In the genomic region with DNA sequence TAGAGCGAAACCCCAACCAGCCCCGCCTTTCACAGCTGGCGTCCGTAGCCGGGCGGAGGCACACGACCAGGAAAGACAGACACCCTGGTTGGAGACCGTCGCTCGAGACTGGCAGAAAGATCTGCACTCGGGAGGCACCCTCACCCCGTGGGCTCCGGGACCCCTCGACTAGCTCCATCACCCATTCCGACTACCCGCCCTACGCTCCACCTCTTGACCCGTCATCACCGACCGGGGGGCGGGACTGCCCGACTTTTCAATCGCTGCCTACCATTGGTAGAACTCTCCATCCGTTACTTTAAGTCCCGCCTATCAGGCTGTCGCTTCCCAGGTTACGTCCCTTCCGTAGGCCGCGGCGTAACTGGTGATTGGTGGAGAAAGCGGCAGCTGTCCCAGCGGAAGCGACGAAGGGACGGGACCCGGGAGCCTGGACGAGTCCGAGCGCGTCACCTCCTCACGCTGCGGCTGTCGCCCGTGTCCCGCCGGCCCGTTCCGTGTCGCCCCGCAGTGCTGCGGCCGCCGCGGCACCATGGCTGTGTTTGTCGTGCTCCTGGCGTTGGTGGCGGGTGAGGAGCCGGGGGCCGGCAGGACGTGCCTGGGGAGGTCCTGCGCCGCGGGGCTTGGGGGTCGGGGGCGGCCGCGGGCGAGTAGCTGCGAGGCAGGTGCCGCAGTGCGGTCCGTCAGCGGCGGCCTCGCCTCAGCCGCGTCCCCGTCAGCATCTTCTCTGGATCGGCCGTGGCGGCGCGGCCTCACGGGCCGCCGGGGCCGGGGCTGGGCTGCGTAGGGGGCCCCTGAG, we compare ENCODE assay signal across 8 cellular contexts. TPM values are rescaled to one million over a fixed set of nuclear protein-coding genes. Genes with fewer than 3 reads are reported as not detected.
DNase-seq lines count a peak whose midpoint lies in the region; ATAC-seq, FAIRE-seq and TF ChIP-seq lines count a peak whose summit lies in the region.

Gene ATP6AP2, plus strand, starts transcription at position 434 of the 796 bp plus-strand sequence. Its CDS starts 96 bp downstream, at position 530.

- peaks cover 12% of the 10 kb centered on the region for H3K4me1 Mint-ChIP-seq in chondrocyte (ENCODE audit: low read depth)

- intact Hi-C loops in kidney (cut with DNase I) = no loop called here

- no peaks in the 10 kb centered on the region for H3K27me3 Mint-ChIP-seq in chondrocyte (ENCODE audit: low read depth)

- peak within 1 kb of the TSS; percentile 9 to 67 for H3K9ac ChIP-seq in kidney (ENCODE audit: low read length in 2 of 2)

- peaks cover 3% of the 10 kb centered on the region for H3K9me3 Mint-ChIP-seq in chondrocyte (ENCODE audit: low read depth)

- TF ChIP-seq CTCF in chondrocyte (IDR thresholded peaks at IDR 0.05) = peak; percentile 23
- TF ChIP-seq CTCF in kidney (IDR thresholded peaks at IDR 0.05; ENCODE audit: borderline replicate concordance, extremely low read depth, insufficient read depth) = no peak

- peak; percentile 83 for FAIRE-seq in kidney (lab: Jason Lieb, UNC)

- no peaks in the 10 kb centered on the region for H3K36me3 ChIP-seq in kidney (ENCODE audit: control insufficient read depth in 1 of 2, insufficient read depth in 2 of 2, low read length in 2 of 2)

- H3K36me3 Mint-ChIP-seq in chondrocyte (ENCODE audit: low read depth) = no peaks in the 10 kb centered on the region

- H3K27ac ChIP-seq in kidney (ENCODE audit: low read depth in 2 of 2, low read length in 2 of 2) = peak within 1 kb of the TSS; percentile 80 to 86

- ATAC-seq in HG03432 (IDR thresholded peaks at IDR 0.05; ENCODE audit: unreplicated experiment) = peak; percentile 96

- no peaks in the 10 kb centered on the region for H3K9me3 ChIP-seq in kidney (ENCODE audit: control insufficient read depth in 1 of 2, low read length in 2 of 2)

- DNase-seq in AG20443 (ENCODE audit: low spot score) = peak; percentile 94
- peak; percentile 89 for DNase-seq in NCI-H510A (lab: John Stamatoyannopoulos, UW)
- peak; percentile 75 to 78 for DNase-seq in activated CD4-positive, alpha-beta T cell treated with anti-CD3 and anti-CD28 coated beads for 24 hours (ENCODE audit: low read depth in 2 of 2)
- DNase-seq in chondrocyte (ENCODE audit: low spot score) = peak; percentile 97
- peak; percentile 97 for DNase-seq in kidney
- DNase-seq in stimulated activated CD4-positive, alpha-beta T cell treated with anti-CD3 and anti-CD28 coated beads, Interleukin-15, amount 100 ng/mL, for 24 hours = peak; percentile 92

- H3K4me1 ChIP-seq in kidney (ENCODE audit: control insufficient read depth in 1 of 2, insufficient read depth in 1 of 2, low read depth in 1 of 2, low read length in 2 of 2) = peaks cover 0 to 2% of the 10 kb centered on the region in 2 donors

- peak within 1 kb of the TSS; percentile 84 for H3K4me3 Mint-ChIP-seq in chondrocyte (ENCODE audit: unreplicated experiment)

- H3K4me3 ChIP-seq in kidney (ENCODE audit: low read length in 2 of 2) = peak within 1 kb of the TSS; percentile 85 to 88

- H3K27ac Mint-ChIP-seq in chondrocyte (ENCODE audit: unreplicated experiment) = peak within 1 kb of the TSS; percentile 91

- peak; percentile 76 for TF ChIP-seq POLR2A in GM19099 (IDR thresholded peaks at IDR 0.05; ENCODE audit: extremely low read depth, insufficient read length, low read depth)

RNA-seq across cellular contexts. Expression of gene ATP6AP2, which starts in this region (rescaled TPM):
- total RNA-seq in chondrocyte = 149 to 165 TPM (median 163 TPM) in 3 replicates
- 143 TPM for total RNA-seq in kidney
- 164 TPM for polyA plus RNA-seq in kidney (ENCODE audit: insufficient read depth, low read depth, low replicate concordance)

Comparison
In these comparisons a context has a peak if more than half of its experiments do, and no peak if none do; other contexts are left out.
1. Peak in every context shown above with its lines: DNase-seq, ATAC-seq, H3K4me3 ChIP-seq and H3K27ac ChIP-seq.